8 cellular contexts compared by ENCODE assay signal in the genomic region with DNA sequence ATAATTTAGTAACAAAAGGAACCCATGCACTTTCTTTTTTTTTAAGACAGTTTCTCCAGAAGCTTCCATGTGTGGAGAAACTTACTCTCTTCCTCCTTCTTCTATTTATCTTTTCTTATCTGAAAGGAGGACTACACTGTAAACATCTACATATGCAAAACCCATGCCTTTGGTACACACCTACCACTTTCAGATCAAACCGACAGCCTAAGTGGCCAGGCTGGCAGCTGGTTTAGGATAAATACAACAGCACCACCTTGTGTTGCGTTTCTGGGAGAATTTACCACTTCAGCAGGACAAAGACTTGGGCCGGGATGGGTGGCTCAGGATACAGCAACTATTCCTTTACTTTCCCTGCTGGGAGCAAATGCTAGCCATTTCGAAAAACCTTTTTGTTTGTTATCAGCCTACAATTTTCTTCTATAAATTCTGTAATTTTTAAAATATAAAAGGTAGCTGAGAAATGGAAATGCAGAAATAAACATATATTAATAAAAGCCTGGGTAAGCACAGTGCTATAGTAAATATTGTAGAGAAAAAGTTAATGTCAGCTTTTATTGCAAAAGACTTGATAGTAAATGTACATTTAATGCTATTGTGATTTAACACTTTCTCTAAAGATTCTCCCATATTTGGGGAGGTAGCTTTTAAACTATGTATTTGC.
DNase-seq lines count a peak whose midpoint lies in the region; ATAC-seq and TF ChIP-seq lines count a peak whose summit lies in the region.

No MANE protein-coding gene starts in this region.

- H3K4me3 ChIP-seq in GM12864 (ENCODE audit: low read depth, low read length), result no peak overlapping the region
- H3K4me3 ChIP-seq in HFF-Myc (replicated peaks; ENCODE audit: low read depth, low read length), result no peak overlapping the region
- H3K4me3 ChIP-seq in SK-N-MC, result peak overlapping the region; percentile 33
- H3K4me3 ChIP-seq in ovary, result no peak overlapping the region
- H3K4me3 ChIP-seq in upper lobe of right lung, result no peak overlapping the region

- TF ChIP-seq CTCF in GM12864 (IDR thresholded peaks at IDR 0.05; ENCODE audit: low read depth, low read length, missing control alignments) (peak; percentile 60), HFF-Myc (IDR thresholded peaks at IDR 0.05; ENCODE audit: low read depth, low read length, missing control alignments) (peak; percentile 63), ovary (IDR thresholded peaks at IDR 0.05) (peak; percentile 71 to 77 (median 72)), upper lobe of right lung (IDR thresholded peaks at IDR 0.05) (peak; percentile 78)

- H3K27me3 Mint-ChIP-seq in activated naive CD4-positive, alpha-beta T cell treated with anti-CD3 and anti-CD28 coated beads for 36 hours (ENCODE audit: low read depth), result no peaks in the 10 kb centered on the region

- H3K4me1 Mint-ChIP-seq in activated naive CD4-positive, alpha-beta T cell treated with anti-CD3 and anti-CD28 coated beads for 36 hours (ENCODE audit: low read depth), result peaks cover 27% of the 10 kb centered on the region

- peaks cover 3% of the 10 kb centered on the region for H3K9me3 Mint-ChIP-seq in activated naive CD4-positive, alpha-beta T cell treated with anti-CD3 and anti-CD28 coated beads for 36 hours

- CTCF ChIA-PET in activated naive CD4-positive, alpha-beta T cell treated with anti-CD3 and anti-CD28 coated beads for 36 hours (lab: Charles Lee), result interaction anchor here (0.6 to 4.8 kb wide), 17 partner anchors 11 to 1478 kb away, joined by 3 to 55 read pairs (median 4); no protein-coding TSS in a partner anchor

- 1 to 2% (median 2%) methylated on average over 4 of the region's 4 CpGs for WGBS in ovary, 3 donors

- TF ChIP-seq POLR2A in ovary (IDR thresholded peaks at IDR 0.05), result no peak

- intact Hi-C loops in activated naive CD4-positive, alpha-beta T cell treated with anti-CD3 and anti-CD28 coated beads for 36 hours (cut with micrococcal nuclease), result loop anchor here (1.0 to 10.0 kb wide), 9 partner anchors 111 to 1433 kb away; a partner anchor contains a TSS
- intact Hi-C loops in ovary (cut with DNase I), result loop anchor here in 3 of 4 donors (5.0 to 10.0 kb wide), 4 partner anchors 82 to 499 kb away; no protein-coding TSS in a partner anchor
- intact Hi-C loops in upper lobe of right lung (cut with DNase I), result loop anchor here (10.0 kb wide), 1 partner anchor 179 kb away; no protein-coding TSS in a partner anchor

- peak overlapping the region; percentile 51 for H3K9ac ChIP-seq in SK-N-MC (ENCODE audit: insufficient read length)

- H3K4me3 Mint-ChIP-seq in activated naive CD4-positive, alpha-beta T cell treated with anti-CD3 and anti-CD28 coated beads for 36 hours, result no peak overlapping the region

- TF ChIP-seq EP300 in ovary (IDR thresholded peaks at IDR 0.05), result no peak

- H3K27ac Mint-ChIP-seq in activated naive CD4-positive, alpha-beta T cell treated with anti-CD3 and anti-CD28 coated beads for 36 hours, result no peak overlapping the region

- H3K4me1 ChIP-seq in ovary (ENCODE audit: insufficient read depth), result peaks cover 1% of the 10 kb centered on the region
- H3K4me1 ChIP-seq in upper lobe of right lung, result peaks cover 31% of the 10 kb centered on the region

- no peaks in the 10 kb centered on the region for H3K9me3 ChIP-seq in SK-N-MC (ENCODE audit: low read depth, low read length)
- no peaks in the 10 kb centered on the region for H3K9me3 ChIP-seq in ovary
- H3K9me3 ChIP-seq in upper lobe of right lung, result no peaks in the 10 kb centered on the region

- ATAC-seq in upper lobe of right lung, result peak; percentile 95

- H3K27me3 ChIP-seq in ovary (no peaks in the 10 kb centered on the region), upper lobe of right lung (no peaks in the 10 kb centered on the region)

- H3K36me3 Mint-ChIP-seq in activated naive CD4-positive, alpha-beta T cell treated with anti-CD3 and anti-CD28 coated beads for 36 hours (ENCODE audit: low read depth), result no peaks in the 10 kb centered on the region

- H3K36me3 ChIP-seq in SK-N-MC (ENCODE audit: insufficient read depth, low read length), result no peaks in the 10 kb centered on the region
- H3K36me3 ChIP-seq in ovary, result no peaks in the 10 kb centered on the region
- no peaks in the 10 kb centered on the region for H3K36me3 ChIP-seq in upper lobe of right lung

- peak overlapping the region; percentile 85 for H3K27ac ChIP-seq in SK-N-MC
- no peak overlapping the region for H3K27ac ChIP-seq in ovary
- H3K27ac ChIP-seq in upper lobe of right lung, result peak overlapping the region; percentile 59

- DNase-seq in GM12864 (ENCODE audit: low read depth), result peak; percentile 89
- DNase-seq in HFF-Myc (ENCODE audit: extremely low read depth, low read depth), result peak; percentile 66
- peak; percentile 91 for DNase-seq in NAMALWA (ENCODE audit: low spot score)
- DNase-seq in SK-N-MC (ENCODE audit: low read depth, low spot score), result peak; percentile 87
- DNase-seq in activated naive CD4-positive, alpha-beta T cell treated with anti-CD3 and anti-CD28 coated beads for 36 hours, result peak; percentile 82
- DNase-seq in globus pallidus (ENCODE audit: low spot score), result peak; percentile 92
- DNase-seq in ovary, result peak; percentile 63 to 83 (median 69)
- DNase-seq in upper lobe of right lung, result peak; percentile 72

Comparison
In these comparisons a context has a peak if more than half of its experiments do, and no peak if none do; other contexts are left out.
1. H3K27ac ChIP-seq: peak in SK-N-MC (single experiment) and upper lobe of right lung (single experiment); none in ovary (0 of 2).
2. Peak in every context shown above with its lines, with median percentiles within 50 percentile points of each other: DNase-seq and CTCF ChIP-seq.